ENCODE assay signal across 8 cellular contexts in genomic region chr13:60396783-60397692, GRCh38. TPM values are rescaled to one million over a fixed set of nuclear protein-coding genes. Genes with fewer than 3 reads are reported as not detected.
DNase-seq lines count a peak whose midpoint lies in the region; ATAC-seq and TF ChIP-seq lines count a peak whose summit lies in the region.

Gene TDRD3 (plus strand): TSS chr13:60397220. CDS start chr13:60397365, 145 bp downstream.

- no peaks in the 10 kb centered on the region for H3K27me3 ChIP-seq in kidney epithelial cell (ENCODE audit: control insufficient read depth, insufficient read depth, low read length)

- peak; percentile 43 for ATAC-seq in GM19025 (IDR thresholded peaks at IDR 0.05; ENCODE audit: low read depth, unreplicated experiment)
- peak; percentile 60 for ATAC-seq in HG03280 (IDR thresholded peaks at IDR 0.05; ENCODE audit: unreplicated experiment)

- peak; percentile 91 for DNase-seq in Ammon's horn (ENCODE audit: low spot score)
- DNase-seq in NCI-H446 (lab: John Stamatoyannopoulos, UW): peak; percentile 4 to 56
- peak; percentile 66 for DNase-seq in activated CD4-positive, alpha-beta T cell treated with anti-CD3 and anti-CD28 coated beads for 1 hour
- peak; percentile 80 for DNase-seq in cerebellum (ENCODE audit: low spot score)
- no peak for DNase-seq in kidney epithelial cell (ENCODE audit: low read depth)
- peak; percentile 73 to 77 for DNase-seq in stimulated activated CD4-positive, alpha-beta T cell treated with anti-CD3 and anti-CD28 coated beads, Interleukin-15, amount 100 ng/mL, for 48 hours (ENCODE audit: low read depth in 2 of 2)

- H3K36me3 ChIP-seq in kidney epithelial cell (ENCODE audit: control insufficient read depth, insufficient read depth, low read length): no peaks in the 10 kb centered on the region

- peak; percentile 82 for TF ChIP-seq CTCF in kidney epithelial cell (IDR thresholded peaks at IDR 0.05; ENCODE audit: insufficient read depth, low read length, poor library complexity, severe bottlenecking)

- peak within 1 kb of the TSS; percentile 69 for H3K4me3 ChIP-seq in kidney epithelial cell (ENCODE audit: low read depth, low read length)

RNA-seq across cellular contexts. Expression of gene TDRD3, which starts in this region (rescaled TPM):
- total RNA-seq in cerebellum: 51.5 TPM
- 13.7 and 15.7 TPM in 2 replicates for total RNA-seq in kidney epithelial cell
